Comparison of ENCODE assay signal across 24 cellular contexts in genomic region chr1:34060901-34061415, GRCh38.
DNase-seq lines count a peak whose midpoint lies in the region; ATAC-seq, FAIRE-seq and TF ChIP-seq lines count a peak whose summit lies in the region.
"Had no signal": no experiment of that assay in that cellular context is flagged by ENCODE, and none has a peak within 500 bp of the region (broad histone marks: within the 10 kb centered on the region; RNA-seq: fewer than 3 reads in every experiment).

No MANE protein-coding gene starts in this region.

- H3K4me1 ChIP-seq in neural progenitor cell = peaks cover 3% of the 10 kb centered on the region
- H3K4me1 ChIP-seq: parathyroid adenoma, upper lobe of left lung had no signal

- no peaks in the 10 kb centered on the region for H3K79me2 ChIP-seq in neural progenitor cell (ENCODE audit: low read depth)
- H3K79me2 ChIP-seq: hepatocyte, parathyroid adenoma had no signal

- no peaks in the 10 kb centered on the region for H3K36me3 ChIP-seq in neural progenitor cell
- H3K36me3 ChIP-seq: upper lobe of left lung had no signal

- H3K4me1 Mint-ChIP-seq in neural progenitor cell = peaks cover 9% of the 10 kb centered on the region
- H3K4me1 Mint-ChIP-seq: activated naive CD4-positive, alpha-beta T cell treated with anti-CD3 and anti-CD28 coated beads, Interleukin-2, amount 50 U/mL, for 24 hours; natural killer cell had no signal

- H3K4me3 ChIP-seq in neural progenitor cell = no peak overlapping the region
- H3K4me3 ChIP-seq: coronary artery, hepatocyte, upper lobe of left lung had no signal

- H3K27me3 ChIP-seq in neural progenitor cell = no peaks in the 10 kb centered on the region
- H3K27me3 ChIP-seq: hepatocyte, upper lobe of left lung had no signal

- no peaks in the 10 kb centered on the region for H4K20me1 ChIP-seq in neural progenitor cell (ENCODE audit: low read depth)

- intact Hi-C loops in Right ventricle myocardium superior (cut with DNase I) (no loop called here), cardiac septum (cut with DNase I) (no loop called here)

- H3K9me3 ChIP-seq in neural progenitor cell (ENCODE audit: low read depth) = no peaks in the 10 kb centered on the region
- H3K9me3 ChIP-seq: upper lobe of left lung had no signal

- H3K27ac ChIP-seq in neural progenitor cell = no peak overlapping the region
- H3K27ac ChIP-seq: C4-2B, coronary artery, hepatocyte, parathyroid adenoma, upper lobe of left lung had no signal

- no peak for FAIRE-seq in HTR-8/SVneo (lab: Jason Lieb, UNC)
- FAIRE-seq: endometrium, islet of Langerhans had no signal

- H3K9me3 Mint-ChIP-seq in neural progenitor cell = peaks cover 15% of the 10 kb centered on the region
- H3K9me3 Mint-ChIP-seq: activated naive CD4-positive, alpha-beta T cell treated with anti-CD3 and anti-CD28 coated beads, Interleukin-2, amount 50 U/mL, for 24 hours; activated T-cell treated with anti-CD3 and anti-CD28 coated beads, Interleukin-2, amount 50 U/mL, for 4 hours; natural killer cell had no signal

- peaks cover 4% of the 10 kb centered on the region for H3K27me3 Mint-ChIP-seq in neural progenitor cell (ENCODE audit: insufficient read depth, low read depth)

- H3K9ac ChIP-seq in neural progenitor cell = no peak overlapping the region
- H3K9ac ChIP-seq: parathyroid adenoma had no signal

- peaks cover 1% of the 10 kb centered on the region for H3K36me3 Mint-ChIP-seq in neural progenitor cell
- H3K36me3 Mint-ChIP-seq: activated naive CD4-positive, alpha-beta T cell treated with anti-CD3 and anti-CD28 coated beads, Interleukin-2, amount 50 U/mL, for 24 hours; natural killer cell had no signal

- TF ChIP-seq CTCF in neural progenitor cell (IDR thresholded peaks at IDR 0.05) = no peak

- H3K4me3 Mint-ChIP-seq in neural progenitor cell = no peak overlapping the region
- H3K4me3 Mint-ChIP-seq: activated naive CD4-positive, alpha-beta T cell treated with anti-CD3 and anti-CD28 coated beads, Interleukin-2, amount 50 U/mL, for 24 hours; activated T-cell treated with anti-CD3 and anti-CD28 coated beads, Interleukin-2, amount 50 U/mL, for 4 hours; natural killer cell had no signal

- no peaks in the 10 kb centered on the region for H3F3A ChIP-seq in neural progenitor cell (ENCODE audit: low read depth)

- H2AFZ ChIP-seq in neural progenitor cell (replicated peaks) = no peak overlapping the region
- H2AFZ ChIP-seq: hepatocyte, parathyroid adenoma had no signal

- DNase-seq in Right ventricle myocardium superior (peak; percentile 58), cardiac septum (ENCODE audit: low spot score) (no peak), globus pallidus (ENCODE audit: low spot score) (peak; percentile 66), neural progenitor cell (ENCODE audit: low spot score) (no peak), HTR-8/SVneo (ENCODE audit: insufficient read length, low spot score) (no peak)
- DNase-seq in activated effector memory CD4-positive, alpha-beta T cell treated with Interleukin-2 at 50 U/mL for 16 hours = no peak
- DNase-seq: activated CD8-positive, alpha-beta memory T cell treated with anti-CD3 and anti-CD28 coated beads for 24 hours; activated T-cell treated with anti-CD3 and anti-CD28 coated beads, Interleukin-2, amount 50 U/mL, for 4 hours; KBM-7; natural killer cell; NCI-H69; stimulated activated CD4-positive, alpha-beta T cell treated with anti-CD3 and anti-CD28 coated beads, Interleukin-1b, Interleukin-23, amount 100 ng/mL, for 48 hours; stimulated activated naive CD4-positive, alpha-beta T cell; SW 1271 had no signal

- ATAC-seq in Right ventricle myocardium superior (ENCODE audit: poor library complexity) = peak; percentile 34
- no peak for ATAC-seq in GM21786 (IDR thresholded peaks at IDR 0.05; ENCODE audit: unreplicated experiment)
- no peak for ATAC-seq in HG03095 (IDR thresholded peaks at IDR 0.05; ENCODE audit: unreplicated experiment)
- ATAC-seq: activated T-cell treated with anti-CD3 and anti-CD28 coated beads, Interleukin-2, amount 50 U/mL, for 4 hours; natural killer cell had no signal

- no peak overlapping the region for H3K4me2 ChIP-seq in neural progenitor cell
- H3K4me2 ChIP-seq: hepatocyte had no signal

- peak overlapping the region; percentile 50 for H3K27ac Mint-ChIP-seq in neural progenitor cell
- H3K27ac Mint-ChIP-seq: activated naive CD4-positive, alpha-beta T cell treated with anti-CD3 and anti-CD28 coated beads, Interleukin-2, amount 50 U/mL, for 24 hours; natural killer cell had no signal

Comparison
In these comparisons a context has a peak if more than half of its experiments do, and no peak if none do; other contexts are left out.
1. DNase-seq: peak in Right ventricle myocardium superior (single experiment) and globus pallidus (single experiment); none in cardiac septum (single experiment), neural progenitor cell (single experiment), activated effector memory CD4-positive, alpha-beta T cell treated with Interleukin-2 at 50 U/mL for 16 hours (single experiment) and HTR-8/SVneo (single experiment).